ENCODE assay signal across 16 cellular contexts in the genomic region with DNA sequence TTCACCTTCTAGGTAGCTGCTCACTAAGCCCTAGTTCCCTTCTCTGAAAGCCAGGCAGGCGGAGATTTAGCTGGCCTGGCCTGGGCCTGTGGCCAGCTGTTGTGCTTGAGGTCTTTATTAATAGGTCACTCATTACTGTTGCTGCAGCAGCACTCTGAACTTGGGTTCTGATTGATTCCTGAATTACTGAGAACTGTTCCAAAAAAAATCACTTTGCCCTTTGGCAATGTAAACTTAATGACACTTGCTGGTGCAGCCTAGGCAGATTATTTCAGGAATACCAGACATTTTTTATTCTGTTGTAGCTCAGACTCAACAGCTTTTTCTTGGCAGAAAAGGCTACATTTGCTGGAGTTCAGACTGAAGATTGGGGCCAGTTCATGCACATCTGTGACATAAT. TPM values are rescaled to one million over a fixed set of nuclear protein-coding genes. Genes with fewer than 3 reads are reported as not detected.
DNase-seq lines count a peak whose midpoint lies in the region; ATAC-seq and TF ChIP-seq lines count a peak whose summit lies in the region.
"Had no signal": no experiment of that assay in that cellular context is flagged by ENCODE, and none has a peak within 500 bp of the region (broad histone marks: within the 10 kb centered on the region; RNA-seq: fewer than 3 reads in every experiment).

No MANE protein-coding gene starts in this region.

- CTCF ChIA-PET in SK-N-SH (lab: Yijun Ruan, JAX), result interaction anchor here (0.6 to 3.0 kb wide), 9 partner anchors 9 to 477 kb away, joined by 3 to 16 read pairs (median 3); no protein-coding TSS in a partner anchor

- no peak for TF ChIP-seq RAD21 in SK-N-SH (IDR thresholded peaks at IDR 0.05; ENCODE audit: low read length)

- H4K20me1 ChIP-seq in SK-N-SH (ENCODE audit: insufficient read depth), result no peaks in the 10 kb centered on the region

- POLR2A ChIA-PET in SK-N-SH (lab: Yijun Ruan, JAX), result interaction anchor here (1.0 kb wide), 1 partner anchor 66 kb away, joined by 3 read pairs; no protein-coding TSS in a partner anchor

- H3K27ac ChIP-seq in SK-N-SH (ENCODE audit: low read depth in 2 of 2, low read length in 1 of 2), result no peak overlapping the region

- ATAC-seq in GM19025 (IDR thresholded peaks at IDR 0.05; ENCODE audit: low read depth, unreplicated experiment) (peak; percentile 43), GM19455 (IDR thresholded peaks at IDR 0.05; ENCODE audit: unreplicated experiment) (no peak), GM18873 (IDR thresholded peaks at IDR 0.05; ENCODE audit: low FRiP score, unreplicated experiment) (no peak)
- ATAC-seq: stimulated activated naive CD8-positive, alpha-beta T cell treated with anti-CD3 and anti-CD28 coated beads, Interleukin-15, amount 100 ng/mL, for 72 hours had no signal

- WGBS in SK-N-SH (ENCODE audit: low lambda C conversion rate), result 77% methylated on average over 1 of the region's 1 CpG

- TF ChIP-seq CTCF in SK-N-SH (IDR thresholded peaks at IDR 0.05) (no peak), kidney epithelial cell (IDR thresholded peaks at IDR 0.05; ENCODE audit: insufficient read depth, low read length, poor library complexity, severe bottlenecking) (no peak)

- H3K79me2 ChIP-seq in SK-N-SH (ENCODE audit: insufficient read depth), result peaks cover 13% of the 10 kb centered on the region

- no peaks in the 10 kb centered on the region for H3K9me2 ChIP-seq in SK-N-SH

- H3K4me3 ChIP-seq in SK-N-SH (ENCODE audit: low read depth in 2 of 2, low read length in 1 of 2), result no peak overlapping the region
- no peak overlapping the region for H3K4me3 ChIP-seq in kidney epithelial cell (ENCODE audit: low read depth, low read length)

- H3K36me3 ChIP-seq in SK-N-SH (replicated peaks in 1 of 2; ENCODE audit: control insufficient read depth in 1 of 2, insufficient read depth in 2 of 2, low read length in 1 of 2) (peaks cover 25 to 33% of the 10 kb centered on the region in 2 experiments), kidney epithelial cell (ENCODE audit: control insufficient read depth, insufficient read depth, low read length) (no peaks in the 10 kb centered on the region)

- no peak overlapping the region for H3K9ac ChIP-seq in SK-N-SH

- H3K4me1 ChIP-seq in SK-N-SH (ENCODE audit: control insufficient read depth in 1 of 2, insufficient read depth in 2 of 2, low read depth in 1 of 2, low read length in 1 of 2), result peaks cover 0 to 34% of the 10 kb centered on the region in 2 experiments; a peak in 2 of 4 replicates

- H3K9me3 ChIP-seq in SK-N-SH, result no peaks in the 10 kb centered on the region

- H3F3A ChIP-seq in SK-N-SH (replicated peaks; ENCODE audit: insufficient read depth), result peaks cover 4% of the 10 kb centered on the region

- H3K4me2 ChIP-seq in SK-N-SH, result no peak overlapping the region

- peak in 1 of 2 experiments; percentile 78; a peak in 2 of 4 replicates for TF ChIP-seq EP300 in SK-N-SH (IDR thresholded peaks at IDR 0.05; ENCODE audit: borderline replicate concordance in 1 of 2, low read depth in 1 of 2, low read length in 1 of 2)

- DNase-seq in SK-N-SH (peak; percentile 72), kidney epithelial cell (ENCODE audit: low read depth) (peak; percentile 63), putamen (ENCODE audit: low spot score) (peak; percentile 8), ureter (ENCODE audit: low spot score) (no peak), foreskin melanocyte (no peak)
- DNase-seq: activated gamma-delta T cell treated with Interleukin-2 at 50 U/mL for 16 hours; CD4-positive, alpha-beta T cell; central memory CD4-positive, alpha-beta T cell; H9; NCI-H1930; occipital lobe; stimulated activated CD4-positive, alpha-beta T cell treated with anti-CD3 and anti-CD28 coated beads, Interleukin-4, amount 100 ng/mL, for 4 hours; stimulated activated naive CD8-positive, alpha-beta T cell treated with anti-CD3 and anti-CD28 coated beads, Interleukin-15, amount 100 ng/mL, for 72 hours had no signal

- no peak overlapping the region for H2AFZ ChIP-seq in SK-N-SH (ENCODE audit: low read depth)

- no peaks in the 10 kb centered on the region for H3K27me3 ChIP-seq in SK-N-SH (ENCODE audit: insufficient read depth)
- H3K27me3 ChIP-seq in kidney epithelial cell (ENCODE audit: control insufficient read depth, insufficient read depth, low read length), result no peaks in the 10 kb centered on the region

TF ChIP-seq in SK-N-SH, 30 proteins besides CTCF, POLR2A, EP300 and RAD21:
- TF ChIP-seq POLR2AphosphoS5 (IDR thresholded peaks at IDR 0.05; ENCODE audit: low read depth, low read length), result no peak
- TF ChIP-seq, protein P1, sequence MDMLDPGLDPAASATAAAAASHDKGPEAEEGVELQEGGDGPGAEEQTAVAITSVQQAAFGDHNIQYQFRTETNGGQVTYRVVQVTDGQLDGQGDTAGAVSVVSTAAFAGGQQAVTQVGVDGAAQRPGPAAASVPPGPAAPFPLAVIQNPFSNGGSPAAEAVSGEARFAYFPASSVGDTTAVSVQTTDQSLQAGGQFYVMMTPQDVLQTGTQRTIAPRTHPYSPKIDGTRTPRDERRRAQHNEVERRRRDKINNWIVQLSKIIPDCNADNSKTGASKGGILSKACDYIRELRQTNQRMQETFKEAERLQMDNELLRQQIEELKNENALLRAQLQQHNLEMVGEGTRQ (IDR thresholded peaks at IDR 0.05; ENCODE audit: borderline replicate concordance, low read depth, low read length), result no peak
- no peak for TF ChIP-seq EZH2phosphoT487 (IDR thresholded peaks at IDR 0.05; ENCODE audit: borderline replicate concordance, low read depth)
- TF ChIP-seq FOXJ3 (CRISPR knock-in tag; IDR thresholded peaks at IDR 0.05), result peak; percentile 16; the same call in 1 of the 2 replicates
- TF ChIP-seq, protein P2, sequence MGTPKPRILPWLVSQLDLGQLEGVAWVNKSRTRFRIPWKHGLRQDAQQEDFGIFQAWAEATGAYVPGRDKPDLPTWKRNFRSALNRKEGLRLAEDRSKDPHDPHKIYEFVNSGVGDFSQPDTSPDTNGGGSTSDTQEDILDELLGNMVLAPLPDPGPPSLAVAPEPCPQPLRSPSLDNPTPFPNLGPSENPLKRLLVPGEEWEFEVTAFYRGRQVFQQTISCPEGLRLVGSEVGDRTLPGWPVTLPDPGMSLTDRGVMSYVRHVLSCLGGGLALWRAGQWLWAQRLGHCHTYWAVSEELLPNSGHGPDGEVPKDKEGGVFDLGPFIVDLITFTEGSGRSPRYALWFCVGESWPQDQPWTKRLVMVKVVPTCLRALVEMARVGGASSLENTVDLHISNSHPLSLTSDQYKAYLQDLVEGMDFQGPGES (IDR thresholded peaks at IDR 0.05; ENCODE audit: low read depth, low read length), result no peak
- TF ChIP-seq SMC3 (IDR thresholded peaks at IDR 0.05; ENCODE audit: low read depth, low read length), result no peak
- TF ChIP-seq RCOR1 (IDR thresholded peaks at IDR 0.05; ENCODE audit: low read length), result peak; percentile 78
- no peak for TF ChIP-seq FOXM1 (IDR thresholded peaks at IDR 0.05; ENCODE audit: low read depth)
- no peak; the same call in 1 of the 2 replicates for TF ChIP-seq RFX5 (IDR thresholded peaks at IDR 0.05; ENCODE audit: low read length)
- no peak for TF ChIP-seq JUND (IDR thresholded peaks at IDR 0.05)
- TF ChIP-seq GATA2 (CRISPR knock-in tag; IDR thresholded peaks at IDR 0.05), result peak; percentile 41; the same call in 1 of the 2 replicates
- peak; percentile 70 for TF ChIP-seq CHD2 (IDR thresholded peaks at IDR 0.05; ENCODE audit: low read length, partially characterized antibody)
- no peak for TF ChIP-seq TEAD4 (IDR thresholded peaks at IDR 0.05; ENCODE audit: borderline replicate concordance, insufficient read depth)
- TF ChIP-seq, protein P3, sequence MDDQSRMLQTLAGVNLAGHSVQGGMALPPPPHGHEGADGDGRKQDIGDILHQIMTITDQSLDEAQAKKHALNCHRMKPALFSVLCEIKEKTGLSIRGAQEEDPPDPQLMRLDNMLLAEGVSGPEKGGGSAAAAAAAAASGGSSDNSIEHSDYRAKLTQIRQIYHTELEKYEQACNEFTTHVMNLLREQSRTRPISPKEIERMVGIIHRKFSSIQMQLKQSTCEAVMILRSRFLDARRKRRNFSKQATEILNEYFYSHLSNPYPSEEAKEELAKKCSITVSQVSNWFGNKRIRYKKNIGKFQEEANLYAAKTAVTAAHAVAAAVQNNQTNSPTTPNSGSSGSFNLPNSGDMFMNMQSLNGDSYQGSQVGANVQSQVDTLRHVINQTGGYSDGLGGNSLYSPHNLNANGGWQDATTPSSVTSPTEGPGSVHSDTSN (IDR thresholded peaks at IDR 0.05), result no peak
- no peak for TF ChIP-seq TCF12 (IDR thresholded peaks at IDR 0.05)
- TF ChIP-seq MXI1 (IDR thresholded peaks at IDR 0.05; ENCODE audit: low read depth, low read length), result 0 out of 2 replicates have a peak, but pooled peaks have one; percentile 51
- TF ChIP-seq, protein P4, sequence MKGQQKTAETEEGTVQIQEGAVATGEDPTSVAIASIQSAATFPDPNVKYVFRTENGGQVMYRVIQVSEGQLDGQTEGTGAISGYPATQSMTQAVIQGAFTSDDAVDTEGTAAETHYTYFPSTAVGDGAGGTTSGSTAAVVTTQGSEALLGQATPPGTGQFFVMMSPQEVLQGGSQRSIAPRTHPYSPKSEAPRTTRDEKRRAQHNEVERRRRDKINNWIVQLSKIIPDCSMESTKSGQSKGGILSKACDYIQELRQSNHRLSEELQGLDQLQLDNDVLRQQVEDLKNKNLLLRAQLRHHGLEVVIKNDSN (IDR thresholded peaks at IDR 0.05; ENCODE audit: borderline replicate concordance, low read depth), result no peak

RNA-seq across cellular contexts. Expression of a gene that starts 2.7 kb away (rescaled TPM):
- polyA plus RNA-seq in SK-N-SH (2012; rRNA removed), result 46.5 and 64.1 TPM in 2 replicates
- polyA plus RNA-seq in SK-N-SH (2012; cell fraction: cytosol; rRNA removed), result 62.7 and 70.8 TPM in 2 replicates
- 26.2 and 60.7 TPM in 2 replicates for polyA plus RNA-seq in SK-N-SH (2012; cell fraction: nucleus; rRNA removed)
- 70.7 and 76.0 TPM in 2 replicates for total RNA-seq in kidney epithelial cell
- 55.7 TPM for total RNA-seq in ureter
- total RNA-seq: CD4-positive, alpha-beta T cell had no signal

Comparison
In these comparisons a context has a peak if more than half of its experiments do, and no peak if none do; other contexts are left out.
1. DNase-seq: peak in SK-N-SH (single experiment), kidney epithelial cell (single experiment) and putamen (single experiment); none in ureter (single experiment) and foreskin melanocyte (single experiment).